8 cellular contexts compared by ENCODE assay signal in genomic region chr5:43514471-43514815, GRCh38.
DNase-seq lines count a peak whose midpoint lies in the region; ATAC-seq and TF ChIP-seq lines count a peak whose summit lies in the region.

No MANE protein-coding gene starts in this region.

- peak overlapping the region; percentile 94 for H3K27ac Mint-ChIP-seq in stimulated activated effector memory CD8-positive, alpha-beta T cell treated with anti-CD3 and anti-CD28 coated beads, Interleukin-12 subunit alpha, Interleukin-12 subunit beta, amount 100 ng/mL, for 72 hours

- peaks cover 22% of the 10 kb centered on the region for H3K36me3 Mint-ChIP-seq in stimulated activated effector memory CD8-positive, alpha-beta T cell treated with anti-CD3 and anti-CD28 coated beads, Interleukin-12 subunit alpha, Interleukin-12 subunit beta, amount 100 ng/mL, for 72 hours

- CTCF ChIA-PET in HEK293T (lab: Yijun Ruan, JAX): interaction anchor here (1.4 kb wide), 1 partner anchor 41 kb away, joined by 4 read pairs; no protein-coding TSS in a partner anchor

- H3K4me3 Mint-ChIP-seq in stimulated activated effector memory CD8-positive, alpha-beta T cell treated with anti-CD3 and anti-CD28 coated beads, Interleukin-12 subunit alpha, Interleukin-12 subunit beta, amount 100 ng/mL, for 72 hours: peak overlapping the region; percentile 84

- POLR2A ChIA-PET in HEK293T (lab: Yijun Ruan, JAX): interaction anchor here (0.6 to 1.6 kb wide), 23 partner anchors 8 to 671 kb away, joined by 3 to 47 read pairs (median 5); partner anchors contain the start of genes CCL28, NNT and TMEM267

- peak; percentile 55 for DNase-seq in stimulated activated CD4-positive, alpha-beta T cell treated with anti-CD3 and anti-CD28 coated beads, Interleukin-1b, Interleukin-23, amount 100 ng/mL, for 48 hours
- no peak for DNase-seq in stimulated activated CD4-positive, alpha-beta T cell treated with anti-CD3 and anti-CD28 coated beads, Interleukin-2, amount 100 ng/mL, for 48 hours
- DNase-seq in HEK293T (ENCODE audit: extremely low spot score) (peak; percentile 11), MV-4-11 (lab: John Stamatoyannopoulos, UW) (peak; percentile 44), amniotic stem cell (lab: John Stamatoyannopoulos, UW) (peak; percentile 57), iris pigment epithelial cell (ENCODE audit: low read depth) (peak; percentile 93)
- DNase-seq in stimulated activated effector memory CD8-positive, alpha-beta T cell treated with anti-CD3 and anti-CD28 coated beads, Interleukin-12 subunit alpha, Interleukin-12 subunit beta, amount 100 ng/mL, for 72 hours (ENCODE audit: low spot score in 2 of 2): no peak
- no peak for DNase-seq in central memory CD4-positive, alpha-beta T cell

- H3K9me3 Mint-ChIP-seq in stimulated activated effector memory CD8-positive, alpha-beta T cell treated with anti-CD3 and anti-CD28 coated beads, Interleukin-12 subunit alpha, Interleukin-12 subunit beta, amount 100 ng/mL, for 72 hours: no peaks in the 10 kb centered on the region

- H3K4me1 Mint-ChIP-seq in stimulated activated effector memory CD8-positive, alpha-beta T cell treated with anti-CD3 and anti-CD28 coated beads, Interleukin-12 subunit alpha, Interleukin-12 subunit beta, amount 100 ng/mL, for 72 hours: peaks cover 34% of the 10 kb centered on the region

- ATAC-seq in stimulated activated effector memory CD8-positive, alpha-beta T cell treated with anti-CD3 and anti-CD28 coated beads, Interleukin-12 subunit alpha, Interleukin-12 subunit beta, amount 100 ng/mL, for 72 hours: peak; percentile 92

TF ChIP-seq in HEK293T, 16 proteins besides CTCF, POLR2A, EP300 and RAD21:
- TF ChIP-seq TARDBP (IDR thresholded peaks at IDR 0.05) (no peak), NFRKB (IDR thresholded peaks at IDR 0.05) (no peak), PKNOX1 (IDR thresholded peaks at IDR 0.05) (no peak), ZNF384 (IDR thresholded peaks at IDR 0.05) (no peak), L3MBTL2 (conservative IDR thresholded peaks at IDR 0.05) (no peak; the same call in 1 of the 2 replicates), CTBP1 (IDR thresholded peaks at IDR 0.05; ENCODE audit: borderline replicate concordance) (no peak), ARNT (IDR thresholded peaks at IDR 0.05) (no peak), FOXA1 (IDR thresholded peaks at IDR 0.05) (no peak), FOXK2 (IDR thresholded peaks at IDR 0.05) (no peak), BHLHE40 (IDR thresholded peaks at IDR 0.05; ENCODE audit: borderline replicate concordance) (no peak), FOXM1 (IDR thresholded peaks at IDR 0.05; ENCODE audit: borderline replicate concordance) (no peak), SUZ12 (IDR thresholded peaks at IDR 0.05) (no peak), LEF1 (IDR thresholded peaks at IDR 0.05; ENCODE audit: borderline replicate concordance) (no peak), HDGF (IDR thresholded peaks at IDR 0.05; ENCODE audit: borderline replicate concordance) (no peak), ELF4 (IDR thresholded peaks at IDR 0.05) (no peak), SP1 (IDR thresholded peaks at IDR 0.05) (no peak)

Comparison
In these comparisons a context has a peak if more than half of its experiments do, and no peak if none do; other contexts are left out.
1. DNase-seq: peak in stimulated activated CD4-positive, alpha-beta T cell treated with anti-CD3 and anti-CD28 coated beads, Interleukin-1b, Interleukin-23, amount 100 ng/mL, for 48 hours (single experiment), HEK293T (single experiment), MV-4-11 (single experiment), amniotic stem cell (single experiment) and iris pigment epithelial cell (single experiment); none in stimulated activated CD4-positive, alpha-beta T cell treated with anti-CD3 and anti-CD28 coated beads, Interleukin-2, amount 100 ng/mL, for 48 hours (0 of 2), stimulated activated effector memory CD8-positive, alpha-beta T cell treated with anti-CD3 and anti-CD28 coated beads, Interleukin-12 subunit alpha, Interleukin-12 subunit beta, amount 100 ng/mL, for 72 hours (0 of 2) and central memory CD4-positive, alpha-beta T cell (single experiment).